In the genomic region with DNA sequence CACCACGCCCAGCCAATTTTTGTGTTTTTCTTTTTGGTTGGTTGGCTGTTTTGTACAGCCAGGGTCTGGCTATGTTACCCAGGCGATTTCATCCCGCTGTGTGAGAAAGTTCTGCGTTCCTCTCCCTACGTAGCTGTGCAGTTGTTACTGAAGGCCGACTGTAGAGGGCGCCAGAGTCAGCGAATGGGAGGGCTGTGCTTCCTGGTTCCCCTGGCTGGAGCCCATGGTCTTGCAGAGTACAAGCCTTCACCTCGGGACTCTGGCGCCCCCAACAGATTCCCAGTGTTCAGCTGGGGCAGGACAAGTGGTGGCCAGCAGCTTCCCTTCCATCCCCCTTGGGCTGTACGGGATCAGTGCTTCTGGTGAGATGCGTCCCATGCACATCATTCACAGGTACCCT, we compare ENCODE assay signal across 8 cellular contexts. TPM values are rescaled to one million over a fixed set of nuclear protein-coding genes. Genes with fewer than 3 reads are reported as not detected.
A peak's percentile ranks its signal among the peaks of the same experiment; 100 is the strongest.
DNase-seq lines count a peak whose midpoint lies in the region; ATAC-seq, FAIRE-seq and TF ChIP-seq lines count a peak whose summit lies in the region.

No MANE protein-coding gene starts in this region.

- CTCF ChIA-PET in BJ (lab: Yijun Ruan, JAX): no interaction called here
- CTCF ChIA-PET in endothelial cell of umbilical vein (lab: Charles Lee): no interaction called here

- POLR2A ChIA-PET in BJ (lab: Charles Lee): no interaction called here
- POLR2A ChIA-PET in endothelial cell of umbilical vein (lab: Charles Lee): no interaction called here

- FAIRE-seq in endothelial cell of umbilical vein (lab: Jason Lieb, UNC): no peak
- FAIRE-seq in frontal cortex (lab: Jason Lieb, UNC): no peak

- no TSS peak for BruUV-seq in endothelial cell of umbilical vein (replicated peaks; lab: Mats Ljungman, UMichigan)

- DNase-seq in BJ (ENCODE audit: low read depth) (no peak), GM19238 (ENCODE audit: insufficient read length, low spot score) (peak; percentile 22), NOMO-1 treated with dmso at 0.1 percent for 144 hours (lab: John Stamatoyannopoulos, UW; ENCODE audit: unreplicated experiment) (peak; percentile 27), endothelial cell of umbilical vein (ENCODE audit: low read depth, low spot score) (peak; percentile 7), heart left ventricle (no peak), frontal cortex (ENCODE audit: low spot score in 2 of 2) (no peak)

- dilution Hi-C loops in endothelial cell of umbilical vein (cut with MboI; ENCODE audit: extremely low pct_ligation_motif_present, low sequenced_read_pairs): no loop called here

- no peaks in the 10 kb centered on the region for H4K20me1 ChIP-seq in endothelial cell of umbilical vein (replicated peaks; ENCODE audit: control insufficient read depth, extremely low read depth, insufficient read depth, low read length)

- no peak overlapping the region for H3K4me3 ChIP-seq in BJ (ENCODE audit: low read depth, low read length)
- no peak overlapping the region for H3K4me3 ChIP-seq in endothelial cell of umbilical vein (replicated peaks in 1 of 3; ENCODE audit: insufficient read depth in 1 of 3, low read depth in 1 of 3, low read length in 3 of 3)
- no peak overlapping the region for H3K4me3 ChIP-seq in heart left ventricle

- 49 to 61% (median 53%) methylated on average over 12 of the region's 12 CpGs for WGBS in heart left ventricle, 4 donors

- ATAC-seq in GM19035 (IDR thresholded peaks at IDR 0.05; ENCODE audit: unreplicated experiment): no peak
- ATAC-seq in heart left ventricle: no peak
- ATAC-seq in GM19467 (IDR thresholded peaks at IDR 0.05; ENCODE audit: unreplicated experiment): no peak

- H3K79me2 ChIP-seq in endothelial cell of umbilical vein (ENCODE audit: control insufficient read depth, insufficient read depth, low read length): no peaks in the 10 kb centered on the region

- H3K9ac ChIP-seq in endothelial cell of umbilical vein (replicated peaks; ENCODE audit: extremely low read depth, insufficient read depth, low read length): no peak overlapping the region

- H3K9me3 ChIP-seq in endothelial cell of umbilical vein (replicated peaks; ENCODE audit: control insufficient read depth, insufficient read depth, low read length) (no peaks in the 10 kb centered on the region), heart left ventricle (no peaks in the 10 kb centered on the region)

- no peak overlapping the region for H3K4me2 ChIP-seq in endothelial cell of umbilical vein (ENCODE audit: insufficient read depth, low read length)

- H3K27me3 ChIP-seq in BJ (ENCODE audit: control insufficient read depth, insufficient read depth, low read length) (no peaks in the 10 kb centered on the region), endothelial cell of umbilical vein (ENCODE audit: control insufficient read depth in 2 of 2, insufficient read depth in 2 of 2, low read length in 2 of 2) (no peaks in the 10 kb centered on the region), heart left ventricle (no peaks in the 10 kb centered on the region)

- TF ChIP-seq POLR2A in endothelial cell of umbilical vein (IDR thresholded peaks at IDR 0.05; ENCODE audit: low read depth, low read length) (no peak), heart left ventricle (IDR thresholded peaks at IDR 0.05) (no peak)

- TF ChIP-seq CTCF in BJ (IDR thresholded peaks at IDR 0.05; ENCODE audit: insufficient read depth, low read depth, low read length): peak; percentile 23; the same call in 1 of the 2 replicates
- peak in 1 of 2 donors; percentile 39 for TF ChIP-seq CTCF in endothelial cell of umbilical vein (IDR thresholded peaks at IDR 0.05; ENCODE audit: extremely low read depth in 1 of 2, insufficient read depth in 1 of 2, low read depth in 1 of 2, low read length in 2 of 2)
- TF ChIP-seq CTCF in heart left ventricle (IDR thresholded peaks at IDR 0.05): peak in 1 of 12 donors; percentile 25

- no peaks in the 10 kb centered on the region for H3K4me1 ChIP-seq in endothelial cell of umbilical vein (ENCODE audit: control insufficient read depth, extremely low read depth, insufficient read depth, low read length)
- no peaks in the 10 kb centered on the region for H3K4me1 ChIP-seq in heart left ventricle

- no peaks in the 10 kb centered on the region for H3K9me1 ChIP-seq in endothelial cell of umbilical vein (replicated peaks; ENCODE audit: control insufficient read depth, extremely low read depth, insufficient read depth, low read length)

- intact Hi-C loops in endothelial cell of umbilical vein (cut with micrococcal nuclease) (no loop called here), heart left ventricle (cut with DNase I) (no loop called here)

- no peaks in the 10 kb centered on the region for H3K36me3 ChIP-seq in BJ (ENCODE audit: control insufficient read depth, insufficient read depth, low read length)
- no peaks in the 10 kb centered on the region for H3K36me3 ChIP-seq in endothelial cell of umbilical vein (ENCODE audit: control insufficient read depth in 2 of 2, extremely low read depth in 1 of 2, insufficient read depth in 2 of 2, low read length in 2 of 2)
- no peaks in the 10 kb centered on the region for H3K36me3 ChIP-seq in heart left ventricle

- H3K27ac ChIP-seq in endothelial cell of umbilical vein (ENCODE audit: insufficient read depth, low read depth, low read length) (no peak overlapping the region), heart left ventricle (no peak overlapping the region)

- no peak overlapping the region for H2AFZ ChIP-seq in endothelial cell of umbilical vein (ENCODE audit: low read depth, low read length)

TF ChIP-seq in endothelial cell of umbilical vein, 7 proteins besides CTCF, POLR2A, EP300 and RAD21:
- TF ChIP-seq FOS (IDR thresholded peaks at IDR 0.05; ENCODE audit: borderline replicate concordance, insufficient read depth, low read length) (no peak), MYC (IDR thresholded peaks at IDR 0.05; ENCODE audit: low read depth, low read length) (no peak), POLR2AphosphoS5 (IDR thresholded peaks at IDR 0.05; ENCODE audit: insufficient read depth, low read depth, low read length) (no peak), JUN (IDR thresholded peaks at IDR 0.05; ENCODE audit: borderline replicate concordance, insufficient read depth, insufficient read length, low read depth) (no peak), GATA2 (IDR thresholded peaks at IDR 0.05; ENCODE audit: insufficient read depth, insufficient read length, low read depth, low read length) (no peak), MAX (IDR thresholded peaks at IDR 0.05; ENCODE audit: insufficient read depth, insufficient read length) (no peak), EZH2 (IDR thresholded peaks at IDR 0.05; ENCODE audit: borderline replicate concordance, low read depth, low read length, severe bottlenecking) (no peak)

RNA-seq across cellular contexts. Expression of gene CT45A1, which starts 5.6 kb away (rescaled TPM):
- polyA plus RNA-seq in BJ (2011; rRNA removed) (not detected in 2 replicates), endothelial cell of umbilical vein (not detected in 2 replicates), heart left ventricle (not detected)
- not detected in 2 replicates for polyA minus RNA-seq in BJ (2011; rRNA and poly(A)+ RNA removed)
- total RNA-seq in endothelial cell of umbilical vein (not detected in 2 replicates), heart left ventricle (not detected), frontal cortex (not detected)
- polyA plus RNA-seq in endothelial cell of umbilical vein (2011; cell fraction: cytosol; rRNA removed): not detected in 2 replicates
- polyA plus RNA-seq in endothelial cell of umbilical vein (2011; cell fraction: nucleus; rRNA removed): not detected in 2 replicates
- not detected in 2 replicates for polyA plus RNA-seq in endothelial cell of umbilical vein (2012)
- polyA minus RNA-seq in endothelial cell of umbilical vein: not detected in 2 replicates
- not detected for polyA minus RNA-seq in endothelial cell of umbilical vein (2011; cell fraction: cytosol; rRNA and poly(A)+ RNA removed)
- polyA minus RNA-seq in endothelial cell of umbilical vein (2011; cell fraction: nucleus; rRNA and poly(A)+ RNA removed): not detected in 2 replicates

Comparison
In these comparisons a context has a peak if more than half of its experiments do, and no peak if none do; other contexts are left out.
1. DNase-seq: peak in GM19238 (single experiment), NOMO-1 treated with dmso at 0.1 percent for 144 hours (single experiment) and endothelial cell of umbilical vein (single experiment); none in BJ (single experiment), heart left ventricle (0 of 5) and frontal cortex (0 of 2).